ENCODE assay signal across 13 cellular contexts in genomic region chr5:56317923-56318561, GRCh38.
DNase-seq lines count a peak whose midpoint lies in the region; ATAC-seq and TF ChIP-seq lines count a peak whose summit lies in the region.
"Had no signal": no experiment of that assay in that cellular context is flagged by ENCODE, and none has a peak within 500 bp of the region (broad histone marks: within the 10 kb centered on the region; RNA-seq: fewer than 3 reads in every experiment).

No MANE protein-coding gene starts in this region.

- H3K36me3 Mint-ChIP-seq in effector memory CD8-positive, alpha-beta T cell (ENCODE audit: insufficient read depth), result no peaks in the 10 kb centered on the region

- no peaks in the 10 kb centered on the region for H3K27me3 Mint-ChIP-seq in effector memory CD8-positive, alpha-beta T cell
- H3K27me3 Mint-ChIP-seq: CD4-positive, alpha-beta T cell had no signal

- TF ChIP-seq CTCF in prostate gland (IDR thresholded peaks at IDR 0.05), result no peak
- no peak for TF ChIP-seq CTCF in brain microvascular endothelial cell (IDR thresholded peaks at IDR 0.05; ENCODE audit: low read depth, low read length, missing control alignments)

- no peak overlapping the region for H2AFZ ChIP-seq in mesenchymal stem cell (ENCODE audit: low read depth, low read length)

- no peaks in the 10 kb centered on the region for H3K27me3 ChIP-seq in mesenchymal stem cell (ENCODE audit: control insufficient read depth in 1 of 2, insufficient read depth in 1 of 2, low read length in 2 of 2)
- H3K27me3 ChIP-seq in prostate gland (replicated peaks; ENCODE audit: insufficient read depth), result no peaks in the 10 kb centered on the region
- no peaks in the 10 kb centered on the region for H3K27me3 ChIP-seq in brain microvascular endothelial cell (replicated peaks)

- no peak overlapping the region for H2BK12ac ChIP-seq in mesenchymal stem cell (ENCODE audit: low read length in 2 of 2)

- H3K27ac ChIP-seq in mesenchymal stem cell (ENCODE audit: low read length, poor library complexity, severe bottlenecking), result peak overlapping the region; percentile 19
- H3K27ac ChIP-seq in prostate gland, result no peak overlapping the region
- no peak overlapping the region for H3K27ac ChIP-seq in brain microvascular endothelial cell

- no peak overlapping the region for H4K91ac ChIP-seq in mesenchymal stem cell (ENCODE audit: low read length)

- in situ Hi-C loops in brain microvascular endothelial cell (cut with HindIII; ENCODE audit: low pct_ligation_motif_present, low sequenced_read_pairs), result no loop called here

- no peak overlapping the region for H3K27ac Mint-ChIP-seq in effector memory CD8-positive, alpha-beta T cell

- H3K18ac ChIP-seq in mesenchymal stem cell (ENCODE audit: low read depth in 1 of 2, low read length in 2 of 2), result peak overlapping the region in 1 of 2 experiments; percentile 67

- no peaks in the 10 kb centered on the region for H3K79me1 ChIP-seq in mesenchymal stem cell (replicated peaks; ENCODE audit: low read length, poor library complexity, severe bottlenecking)

- no peak overlapping the region for H3K4me3 Mint-ChIP-seq in effector memory CD8-positive, alpha-beta T cell
- H3K4me3 Mint-ChIP-seq: CD4-positive, alpha-beta T cell had no signal

- no peak overlapping the region for H3K9ac ChIP-seq in mesenchymal stem cell (ENCODE audit: low read length)

- no peak overlapping the region for H2AK5ac ChIP-seq in mesenchymal stem cell (ENCODE audit: low read length, severe bottlenecking)

- H3K4me3 ChIP-seq in mesenchymal stem cell (ENCODE audit: insufficient read depth in 1 of 2, low read depth in 1 of 2, low read length in 2 of 2), result no peak overlapping the region
- no peak overlapping the region for H3K4me3 ChIP-seq in prostate gland
- no peak overlapping the region for H3K4me3 ChIP-seq in brain microvascular endothelial cell (ENCODE audit: low read depth, low read length)

- no peaks in the 10 kb centered on the region for H3K9me3 ChIP-seq in mesenchymal stem cell (ENCODE audit: control insufficient read depth, low read length)
- no peaks in the 10 kb centered on the region for H3K9me3 ChIP-seq in prostate gland

- H3K9me3 Mint-ChIP-seq in effector memory CD8-positive, alpha-beta T cell, result no peaks in the 10 kb centered on the region
- H3K9me3 Mint-ChIP-seq: CD4-positive, alpha-beta T cell had no signal

- ATAC-seq in GM18868 (IDR thresholded peaks at IDR 0.05; ENCODE audit: unreplicated experiment) (peak; percentile 75), GM21528 (IDR thresholded peaks at IDR 0.05; ENCODE audit: low FRiP score, unreplicated experiment) (peak; percentile 67), HG03196 (IDR thresholded peaks at IDR 0.05; ENCODE audit: unreplicated experiment) (peak; percentile 56)
- ATAC-seq in effector memory CD8-positive, alpha-beta T cell (replicated peaks), result no peak

- H3K23ac ChIP-seq in mesenchymal stem cell (ENCODE audit: low read length in 2 of 2), result no peak overlapping the region

- 97% methylated on average over 6 of the region's 7 CpGs for WGBS in mesenchymal stem cell
- 87% methylated on average over 7 of the region's 7 CpGs for WGBS in prostate gland

- intact Hi-C loops in prostate gland (cut with DNase I), result no loop called here

- no peak for TF ChIP-seq POLR2A in prostate gland (IDR thresholded peaks at IDR 0.05)

- no peaks in the 10 kb centered on the region for H3K4me1 Mint-ChIP-seq in effector memory CD8-positive, alpha-beta T cell (ENCODE audit: low read depth in 2 of 2)

- H3K4me1 ChIP-seq in mesenchymal stem cell (ENCODE audit: control insufficient read depth, insufficient read depth, low read depth, low read length) (peaks cover 8% of the 10 kb centered on the region), prostate gland (replicated peaks) (no peaks in the 10 kb centered on the region)

- peak overlapping the region; percentile 47 for H4K8ac ChIP-seq in mesenchymal stem cell (ENCODE audit: low read length)

- no peak overlapping the region for H2BK120ac ChIP-seq in mesenchymal stem cell (ENCODE audit: low read depth, low read length)

- no peak overlapping the region for H3K14ac ChIP-seq in mesenchymal stem cell (ENCODE audit: low read length in 2 of 2)

- no peak overlapping the region for H3K4me2 ChIP-seq in mesenchymal stem cell (ENCODE audit: low read length, poor library complexity, severe bottlenecking)

- peak overlapping the region in 1 of 2 experiments; percentile 43 for H3K4ac ChIP-seq in mesenchymal stem cell (ENCODE audit: low read depth in 1 of 2, low read length in 2 of 2)

- no peak overlapping the region for H2BK15ac ChIP-seq in mesenchymal stem cell (ENCODE audit: low read depth, poor library complexity, severe bottlenecking)

- H3K36me3 ChIP-seq in mesenchymal stem cell (ENCODE audit: control insufficient read depth in 1 of 2, insufficient read depth in 2 of 2, low read depth in 1 of 2, low read length in 2 of 2) (no peaks in the 10 kb centered on the region), prostate gland (no peaks in the 10 kb centered on the region), brain microvascular endothelial cell (replicated peaks) (no peaks in the 10 kb centered on the region)

- no peak overlapping the region for H2BK5ac ChIP-seq in mesenchymal stem cell (ENCODE audit: low read depth, low read length, poor library complexity, severe bottlenecking)

- DNase-seq in mesenchymal stem cell (no peak), prostate gland (ENCODE audit: low spot score) (no peak), brain microvascular endothelial cell (no peak)
- DNase-seq in effector memory CD8-positive, alpha-beta T cell, result no peak
- no peak for DNase-seq in activated naive CD4-positive, alpha-beta T cell (lab: John Stamatoyannopoulos, UW)
- DNase-seq: amygdala; CD4-positive, alpha-beta T cell; foreskin melanocyte; H7; NCI-H510A treated with DMSO at 0.1 percent for 48 hours had no signal
